In the genomic region with DNA sequence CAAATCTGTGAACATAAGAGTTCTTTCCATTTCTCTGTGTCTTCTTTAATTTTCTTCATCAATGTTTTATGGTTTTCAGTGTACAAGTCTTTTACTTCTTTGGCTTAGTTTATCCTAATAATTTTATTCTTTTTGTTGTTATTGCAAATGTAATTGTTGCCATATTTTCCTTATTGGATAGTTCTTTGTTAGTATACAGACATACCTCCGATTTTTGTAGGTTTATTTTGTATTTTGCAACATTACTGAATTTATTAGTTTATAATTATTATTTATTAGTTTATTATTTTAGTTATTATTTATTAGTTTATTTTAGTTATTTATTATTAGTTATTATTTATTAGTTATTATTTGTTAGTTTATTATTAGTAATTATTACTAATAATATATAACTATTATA, we compare ENCODE assay signal across 22 cellular contexts.
"Had no signal": no experiment of that assay in that cellular context is flagged by ENCODE, and none has a peak within 500 bp of the region (broad histone marks: within the 10 kb centered on the region; RNA-seq: fewer than 3 reads in every experiment).

No MANE protein-coding gene starts in this region.

- ATAC-seq: effector memory CD8-positive, alpha-beta T cell; gastrocnemius medialis; heart left ventricle; left cardiac atrium; left lung; mucosa of descending colon; natural killer cell treated with Interleukin-12 subunit alpha and Interleukin-12 subunit beta and Interleukin-15 and Interleukin-18, amount 100 ng/mL, for 72 hours; right lobe of liver had no signal

- DNase-seq: cortex of kidney; effector memory CD8-positive, alpha-beta T cell; gastrocnemius medialis; heart left ventricle; left cardiac atrium; left lung; mesenchymal stem cell; mucosa of descending colon; naive B cell; right lobe of liver; stimulated activated CD4-positive, alpha-beta T cell treated with anti-CD3 and anti-CD28 coated beads, Interleukin-12 subunit alpha, Interleukin-12 subunit beta, amount 100 ng/mL, for 4 hours; stimulated activated CD4-positive, alpha-beta T cell treated with anti-CD3 and anti-CD28 coated beads, Interleukin-1b, Interleukin-23, amount 100 ng/mL, for 48 hours; stimulated activated CD4-positive, alpha-beta T cell treated with anti-CD3 and anti-CD28 coated beads, Interleukin-4, amount 100 ng/mL, for 1 hour; stimulated activated CD8-positive, alpha-beta memory T cell treated with anti-CD3 and anti-CD28 coated beads, Interleukin-4, amount 100 ng/mL, for 48 hours; stimulated activated naive CD4-positive, alpha-beta T cell; stomach; thyroid gland; trophoblast cell had no signal

- H3K4me1 Mint-ChIP-seq: mesothelial cell of epicardium, naive B cell, neural crest cell had no signal

- H3K4me3 Mint-ChIP-seq: effector memory CD8-positive, alpha-beta T cell; mesothelial cell of epicardium; naive B cell; natural killer cell treated with Interleukin-12 subunit alpha and Interleukin-12 subunit beta and Interleukin-15 and Interleukin-18, amount 100 ng/mL, for 72 hours; neural crest cell had no signal

- H3K27ac Mint-ChIP-seq: effector memory CD8-positive, alpha-beta T cell; mesothelial cell of epicardium; naive B cell; natural killer cell treated with Interleukin-12 subunit alpha and Interleukin-12 subunit beta and Interleukin-15 and Interleukin-18, amount 100 ng/mL, for 72 hours; progenitor cell of endocrine pancreas had no signal

- H3K36me3 Mint-ChIP-seq: mesothelial cell of epicardium; naive B cell; natural killer cell treated with Interleukin-12 subunit alpha and Interleukin-12 subunit beta and Interleukin-15 and Interleukin-18, amount 100 ng/mL, for 72 hours had no signal

- H3K9me3 Mint-ChIP-seq: effector memory CD8-positive, alpha-beta T cell; natural killer cell treated with Interleukin-12 subunit alpha and Interleukin-12 subunit beta and Interleukin-15 and Interleukin-18, amount 100 ng/mL, for 72 hours had no signal
